In genomic region chr3:136142592-136142991, GRCh38 we compare ENCODE assay signal across 9 cellular contexts. TPM values are rescaled to one million over a fixed set of nuclear protein-coding genes. Genes with fewer than 3 reads are reported as not detected.
DNase-seq lines count a peak whose midpoint lies in the region; ATAC-seq and TF ChIP-seq lines count a peak whose summit lies in the region.
"Had no signal": no experiment of that assay in that cellular context is flagged by ENCODE, and none has a peak within 500 bp of the region (broad histone marks: within the 10 kb centered on the region; RNA-seq: fewer than 3 reads in every experiment).

No MANE protein-coding gene starts in this region.

- peaks cover 7% of the 10 kb centered on the region; the same call in 1 of the 2 replicates for H3K36me3 ChIP-seq in OCI-LY7 (ENCODE audit: insufficient read depth, low read length)

- intact Hi-C loops in OCI-LY7 (cut with micrococcal nuclease; ENCODE audit: unreplicated experiment), result no loop called here

- H4K20me1 ChIP-seq in OCI-LY7 (ENCODE audit: insufficient read depth, low read length), result peaks cover 2% of the 10 kb centered on the region; the same call in 1 of the 2 replicates

- no peak for ATAC-seq in GM21576 (IDR thresholded peaks at IDR 0.05; ENCODE audit: unreplicated experiment)

- no peak overlapping the region for H3K4me2 ChIP-seq in OCI-LY7 (ENCODE audit: low read length)

- H3K79me2 ChIP-seq in OCI-LY7 (ENCODE audit: insufficient read depth, low read depth, low read length), result peaks cover 11% of the 10 kb centered on the region; the same call in 1 of the 2 replicates

- no peaks in the 10 kb centered on the region for H3K4me1 ChIP-seq in OCI-LY7 (ENCODE audit: insufficient read depth, low read length, poor library complexity, severe bottlenecking)

- no peaks in the 10 kb centered on the region for H3K9me3 ChIP-seq in OCI-LY7 (ENCODE audit: low read length)

- TF ChIP-seq CTCF in OCI-LY7 (conservative IDR thresholded peaks at IDR 0.05; ENCODE audit: low read length), result no peak
- TF ChIP-seq CTCF in fibroblast of mammary gland (conservative IDR thresholded peaks at IDR 0.05; ENCODE audit: control insufficient read depth, insufficient read depth, low read depth, low read length), result no peak
- TF ChIP-seq CTCF in retinal pigment epithelial cell (conservative IDR thresholded peaks at IDR 0.05; ENCODE audit: low read depth, low read length), result no peak

- no peaks in the 10 kb centered on the region for H3K9me2 ChIP-seq in OCI-LY7 (ENCODE audit: insufficient read depth, low read length)

- no peak overlapping the region for H3K27ac ChIP-seq in OCI-LY7 (ENCODE audit: low read depth, low read length, poor library complexity, severe bottlenecking)
- H3K27ac ChIP-seq: C4-2B had no signal

- CTCF ChIA-PET in OCI-LY7 (lab: Charles Lee; ENCODE audit: unreplicated experiment), result no interaction called here

- TSS peak; percentile 4 for BruUV-seq in OCI-LY7 (replicated peaks; lab: Mats Ljungman, UMichigan)

- no peak overlapping the region for H2AFZ ChIP-seq in OCI-LY7 (ENCODE audit: low read length)

- H3K4me3 ChIP-seq in OCI-LY7 (ENCODE audit: low read depth, low read length, poor library complexity, severe bottlenecking), result no peak overlapping the region
- no peak overlapping the region for H3K4me3 ChIP-seq in fibroblast of mammary gland (ENCODE audit: control insufficient read depth, low read depth, low read length)
- H3K4me3 ChIP-seq in retinal pigment epithelial cell (ENCODE audit: low read length), result no peak overlapping the region

- DNase-seq in NCI-H1092 treated with DMSO at 0.1 percent for 48 hours (lab: John Stamatoyannopoulos, UW), result peak; percentile 5
- no peak for DNase-seq in NCI-H1092 (lab: John Stamatoyannopoulos, UW)
- DNase-seq in OCI-LY7 (ENCODE audit: low spot score), result no peak
- peak; percentile 83 for DNase-seq in fibroblast of mammary gland (ENCODE audit: low read depth)
- DNase-seq in retinal pigment epithelial cell (ENCODE audit: low read depth), result peak; percentile 88
- no peak for DNase-seq in mucosa of gallbladder (ENCODE audit: low spot score)
- DNase-seq in C1 segment of cervical spinal cord (lab: John Stamatoyannopoulos, UW), result no peak

- POLR2A ChIA-PET in OCI-LY7 (lab: Charles Lee), result interaction anchor here (0.6 to 1.2 kb wide), 2 partner anchors 25 to 47 kb away, joined by 3 to 4 read pairs; no protein-coding TSS in a partner anchor

RNA-seq across cellular contexts. Expression of gene MSL2, which starts 53.5 kb away (rescaled TPM):
- total RNA-seq in OCI-LY7 (2014; rRNA removed; shearing (Covaris generic)), result 24.9 and 27.1 TPM in 2 replicates
- total RNA-seq in OCI-LY7 (2022) (55.2 and 55.6 TPM in 2 replicates), mucosa of gallbladder (29.7 TPM)

Comparison
In these comparisons a context has a peak if more than half of its experiments do, and no peak if none do; other contexts are left out.
1. DNase-seq: peak in NCI-H1092 treated with DMSO at 0.1 percent for 48 hours (single experiment), fibroblast of mammary gland (single experiment) and retinal pigment epithelial cell (single experiment); none in NCI-H1092 (single experiment), OCI-LY7 (single experiment), mucosa of gallbladder (single experiment) and C1 segment of cervical spinal cord (0 of 14).